ENCODE assay signal across 26 cellular contexts in the genomic region with DNA sequence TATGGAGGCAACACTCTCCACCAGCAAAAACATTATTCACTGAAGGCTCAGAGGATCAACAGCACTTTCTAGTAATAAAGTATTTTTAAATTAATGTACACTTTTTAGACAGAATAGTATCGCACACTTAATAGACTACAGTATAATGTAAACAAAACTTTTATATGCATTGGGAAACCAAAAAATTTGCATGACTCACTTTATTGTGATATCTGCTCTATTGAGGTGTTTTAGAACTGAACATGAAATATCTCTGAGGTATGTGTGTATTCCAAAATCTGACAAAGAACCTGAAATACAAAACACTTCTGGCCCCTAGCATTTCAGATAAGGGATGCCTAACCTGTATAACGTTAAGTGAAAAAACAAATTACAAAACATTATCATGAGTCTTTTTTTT.
DNase-seq lines count a peak whose midpoint lies in the region; ATAC-seq, FAIRE-seq and TF ChIP-seq lines count a peak whose summit lies in the region.
"Had no signal": no experiment of that assay in that cellular context is flagged by ENCODE, and none has a peak within 500 bp of the region (broad histone marks: within the 10 kb centered on the region; RNA-seq: fewer than 3 reads in every experiment).

No MANE protein-coding gene starts in this region.

- no peak overlapping the region for H4K8ac ChIP-seq in H9 (replicated peaks; ENCODE audit: insufficient read length, low read depth, low read length)

- CTCF ChIA-PET in mammary epithelial cell (lab: Charles Lee; ENCODE audit: low non-redundant PET): no interaction called here
- CTCF ChIA-PET in MCF 10A (lab: Yijun Ruan, JAX): interaction anchor here (0.7 kb wide), 1 partner anchor 33 kb away, joined by 3 read pairs; no protein-coding TSS in a partner anchor
- CTCF ChIA-PET in PC-3 (lab: Charles Lee): no interaction called here

- H3K27ac ChIP-seq in mammary epithelial cell (ENCODE audit: insufficient read depth, low read depth, low read length): no peak overlapping the region
- no peak overlapping the region for H3K27ac ChIP-seq in PC-3 (ENCODE audit: low read length)
- H3K27ac ChIP-seq in H9 (ENCODE audit: insufficient read length, low read depth, low read length): no peak overlapping the region
- no peak overlapping the region for H3K27ac ChIP-seq in Karpas-422 (ENCODE audit: low read length)
- H3K27ac ChIP-seq: 22Rv1; A549; BLaER1 treated with 17β-estradiol and CSF1 and Interleukin-3, amounts not matched to agents 10 nM and 100 nM; C4-2B had no signal

- H3K27ac Mint-ChIP-seq in MCF 10A (ENCODE audit: low read depth, unreplicated experiment) (no peak overlapping the region), H9 (no peak overlapping the region)
- H3K27ac Mint-ChIP-seq: B cell; CD4-positive, alpha-beta T cell; CD8-positive, alpha-beta T cell had no signal

- H4K20me1 ChIP-seq in mammary epithelial cell (ENCODE audit: insufficient read depth, low read length) (no peaks in the 10 kb centered on the region), PC-3 (ENCODE audit: low read length) (no peaks in the 10 kb centered on the region), H9 (ENCODE audit: control insufficient read depth, insufficient read depth, insufficient read length) (no peaks in the 10 kb centered on the region), Karpas-422 (ENCODE audit: insufficient read depth, low read depth, low read length) (no peaks in the 10 kb centered on the region)
- H4K20me1 ChIP-seq: BLaER1 treated with 17β-estradiol and CSF1 and Interleukin-3, amounts not matched to agents 10 nM and 100 nM had no signal

- H4K91ac ChIP-seq in H9 (ENCODE audit: insufficient read length, low read depth, low read length): no peak overlapping the region

- in situ Hi-C loops in mammary epithelial cell (cut with MboI; ENCODE audit: low sequenced_read_pairs in 2 of 2): no loop called here

- H3K27me3 ChIP-seq in mammary epithelial cell (ENCODE audit: insufficient read depth, low read length) (no peaks in the 10 kb centered on the region), PC-3 (ENCODE audit: low read length) (no peaks in the 10 kb centered on the region), bronchial epithelial cell (ENCODE audit: control insufficient read depth, insufficient read depth, low read length) (no peaks in the 10 kb centered on the region), H9 (ENCODE audit: insufficient read depth, low read length) (no peaks in the 10 kb centered on the region), Karpas-422 (ENCODE audit: low read length) (no peaks in the 10 kb centered on the region)
- H3K27me3 ChIP-seq: BLaER1 treated with 17β-estradiol and CSF1 and Interleukin-3, amounts not matched to agents 10 nM and 100 nM had no signal

- H2BK12ac ChIP-seq in H9 (ENCODE audit: insufficient read length, low read depth, low read length): no peak overlapping the region

- H2AFZ ChIP-seq in mammary epithelial cell (ENCODE audit: low read depth, low read length) (no peak overlapping the region), PC-3 (ENCODE audit: low read length) (no peak overlapping the region), H9 (ENCODE audit: low read length) (no peak overlapping the region), Karpas-422 (ENCODE audit: low read length) (no peak overlapping the region)

- H3K4me1 ChIP-seq in mammary epithelial cell (ENCODE audit: insufficient read depth, low read length) (no peaks in the 10 kb centered on the region), PC-3 (ENCODE audit: insufficient read depth, low read length) (no peaks in the 10 kb centered on the region), H9 (ENCODE audit: insufficient read depth, low read length) (no peaks in the 10 kb centered on the region), Karpas-422 (ENCODE audit: low read length) (no peaks in the 10 kb centered on the region)
- H3K4me1 ChIP-seq: BLaER1 treated with 17β-estradiol and CSF1 and Interleukin-3, amounts not matched to agents 10 nM and 100 nM had no signal

- H3K4me3 Mint-ChIP-seq in MCF 10A (ENCODE audit: unreplicated experiment) (no peak overlapping the region), H9 (no peak overlapping the region)
- H3K4me3 Mint-ChIP-seq: B cell; CD4-positive, alpha-beta T cell; CD8-positive, alpha-beta T cell had no signal

- no peak overlapping the region for H3K23ac ChIP-seq in H9 (ENCODE audit: insufficient read length, low read depth, low read length)

- H3K56ac ChIP-seq in H9 (ENCODE audit: insufficient read length, low read depth, low read length): no peak overlapping the region

- H3K14ac ChIP-seq in H9 (ENCODE audit: insufficient read depth, low read length): no peak overlapping the region

- no peak overlapping the region for H3T11ph ChIP-seq in H9 (ENCODE audit: low read length)

- no peak overlapping the region for H2AK5ac ChIP-seq in H9 (ENCODE audit: insufficient read length, low read length)

- no peak overlapping the region for H2BK15ac ChIP-seq in H9 (ENCODE audit: low read depth, low read length)

- H3K79me1 ChIP-seq in H9 (ENCODE audit: insufficient read depth, low read depth, low read length, poor library complexity, severe bottlenecking): no peaks in the 10 kb centered on the region

- H3K9me3 ChIP-seq in mammary epithelial cell (replicated peaks; ENCODE audit: insufficient read depth, low read length): no peaks in the 10 kb centered on the region
- H3K9me3 ChIP-seq in PC-3 (ENCODE audit: low read length): no peaks in the 10 kb centered on the region
- H3K9me3 ChIP-seq in H9 (ENCODE audit: control insufficient read depth, low read depth, low read length): no peaks in the 10 kb centered on the region
- no peaks in the 10 kb centered on the region for H3K9me3 ChIP-seq in Karpas-422 (ENCODE audit: low read length)
- H3K9me3 ChIP-seq: A549, Caco-2 had no signal

- H3K18ac ChIP-seq in H9 (ENCODE audit: insufficient read length, low read depth, low read length): no peak overlapping the region

- no peaks in the 10 kb centered on the region for H3K36me3 ChIP-seq in mammary epithelial cell (ENCODE audit: insufficient read depth, low read length)
- no peaks in the 10 kb centered on the region for H3K36me3 ChIP-seq in PC-3 (ENCODE audit: low read depth, low read length)
- no peaks in the 10 kb centered on the region for H3K36me3 ChIP-seq in bronchial epithelial cell (ENCODE audit: control insufficient read depth, insufficient read depth, low read length)
- no peaks in the 10 kb centered on the region for H3K36me3 ChIP-seq in Karpas-422 (ENCODE audit: insufficient read depth, low read length)

- no peaks in the 10 kb centered on the region for H3K23me2 ChIP-seq in H9 (ENCODE audit: insufficient read length, low read depth, low read length, poor library complexity, severe bottlenecking)

- H3K36me3 Mint-ChIP-seq in MCF 10A (ENCODE audit: insufficient read depth, unreplicated experiment) (peaks cover 17% of the 10 kb centered on the region), H9 (ENCODE audit: insufficient read depth in 1 of 3, low read depth in 3 of 3) (peaks cover 0 to 5% (median 0%) of the 10 kb centered on the region in 3 experiments; a peak in 2 of 7 replicates)
- H3K36me3 Mint-ChIP-seq: CD8-positive, alpha-beta T cell had no signal

- H3K27me3 Mint-ChIP-seq in MCF 10A (ENCODE audit: insufficient read depth, unreplicated experiment): no peaks in the 10 kb centered on the region
- H3K27me3 Mint-ChIP-seq in H9 (ENCODE audit: low read depth): no peaks in the 10 kb centered on the region; the same call in 1 of the 2 replicates
- H3K27me3 Mint-ChIP-seq: B cell had no signal

- TF ChIP-seq CTCF in mammary epithelial cell (conservative IDR thresholded peaks at IDR 0.05 in 1 of 2, IDR thresholded peaks at IDR 0.05 in 1 of 2; ENCODE audit: extremely low read depth in 1 of 2, insufficient read depth in 1 of 2, low read depth in 1 of 2, low read length in 2 of 2): no peak
- no peak for TF ChIP-seq CTCF in MCF 10A (IDR thresholded peaks at IDR 0.05; ENCODE audit: unreplicated experiment)
- no peak for TF ChIP-seq CTCF in PC-3 (conservative IDR thresholded peaks at IDR 0.05; ENCODE audit: low read depth, low read length)
- no peak for TF ChIP-seq CTCF in bronchial epithelial cell (IDR thresholded peaks at IDR 0.05; ENCODE audit: insufficient read depth, low read length, severe bottlenecking)
- TF ChIP-seq CTCF in H9 (conservative IDR thresholded peaks at IDR 0.05): no peak

- no peak overlapping the region for H3K4ac ChIP-seq in H9 (ENCODE audit: low read depth, low read length)

- dilution Hi-C loops in mammary epithelial cell (cut with HindIII; ENCODE audit: low sequenced_read_pairs): no loop called here

- no peak overlapping the region for H3K4me3 ChIP-seq in mammary epithelial cell (replicated peaks in 1 of 3; ENCODE audit: insufficient read depth in 1 of 3, low read depth in 2 of 3, low read length in 3 of 3)
- H3K4me3 ChIP-seq in PC-3 (ENCODE audit: low read length): no peak overlapping the region
- H3K4me3 ChIP-seq in bronchial epithelial cell (ENCODE audit: low read depth, low read length): no peak overlapping the region
- no peak overlapping the region for H3K4me3 ChIP-seq in Karpas-422 (ENCODE audit: low read length)
- H3K4me3 ChIP-seq: A549; BLaER1 treated with 17β-estradiol and CSF1 and Interleukin-3, amounts not matched to agents 10 nM and 100 nM; GM12878 had no signal

- peak; percentile 76 for ATAC-seq in PC-3
- ATAC-seq: A549; CD8-positive, alpha-beta T cell; GM12878 had no signal

- BruUV-seq in mammary epithelial cell (replicated peaks; lab: Mats Ljungman, UMichigan) (no TSS peak), MCF 10A (replicated peaks; lab: Mats Ljungman, UMichigan) (no TSS peak), PC-3 (replicated peaks; lab: Mats Ljungman, UMichigan) (no TSS peak)

- no peaks in the 10 kb centered on the region for H3K9me2 ChIP-seq in PC-3 (replicated peaks; ENCODE audit: low read length)
- H3K9me2 ChIP-seq in Karpas-422 (replicated peaks; ENCODE audit: insufficient read depth, low read length): no peaks in the 10 kb centered on the region

- POLR2A ChIA-PET in MCF 10A (lab: Yijun Ruan, JAX): no interaction called here
- POLR2A ChIA-PET in PC-3 (lab: Charles Lee; ENCODE audit: unreplicated experiment): no interaction called here

- 60% methylated on average over 2 of the region's 2 CpGs for WGBS in mammary epithelial cell (ENCODE audit: low coverage, missing lambda C conversion rate)
- no CpG with 5 or more reads among the region's 2 CpGs for WGBS in H9 (ENCODE audit: extremely low coverage, insufficient read length, low lambda C conversion rate)

- DNase-seq in mammary epithelial cell (peak; percentile 12), MCF 10A (ENCODE audit: unreplicated experiment) (no peak), PC-3 (peak; percentile 39), bronchial epithelial cell (ENCODE audit: low read depth) (peak; percentile 25), H9 (no peak), Karpas-422 (no peak), HTR-8/SVneo (ENCODE audit: insufficient read length, low spot score) (no peak)
- DNase-seq: AML-193; Caco-2; Calu3; CD4-positive, alpha-beta T cell; CD8-positive, alpha-beta T cell; DMS 273 treated with DMSO at 0.1 percent for 48 hours; DMS153; DMS53; DMS79; DND-41; EL; GDM1 had no signal

- H2BK20ac ChIP-seq in H9 (ENCODE audit: low read depth, low read length, poor library complexity, severe bottlenecking): no peak overlapping the region

- H3K79me2 ChIP-seq in mammary epithelial cell (ENCODE audit: insufficient read depth, low read length) (peaks cover 5% of the 10 kb centered on the region), PC-3 (ENCODE audit: low read length) (no peaks in the 10 kb centered on the region), H9 (ENCODE audit: insufficient read depth, low read length) (no peaks in the 10 kb centered on the region), Karpas-422 (ENCODE audit: low read length) (no peaks in the 10 kb centered on the region)

- H2BK5ac ChIP-seq in H9 (ENCODE audit: insufficient read length, low read length): no peak overlapping the region

- no peaks in the 10 kb centered on the region for H3K4me1 Mint-ChIP-seq in MCF 10A (ENCODE audit: insufficient read depth, unreplicated experiment)
- peaks cover 21 to 22% of the 10 kb centered on the region in 2 experiments for H3K4me1 Mint-ChIP-seq in H9
- H3K4me1 Mint-ChIP-seq: B cell had no signal

- intact Hi-C loops in mammary epithelial cell (cut with micrococcal nuclease): no loop called here
- intact Hi-C loops in MCF 10A (cut with micrococcal nuclease): no loop called here
- intact Hi-C loops in PC-3 (cut with micrococcal nuclease): no loop called here

- FAIRE-seq in bronchial epithelial cell (lab: Jason Lieb, UNC): no peak
- FAIRE-seq in HTR-8/SVneo (lab: Jason Lieb, UNC): no peak
- FAIRE-seq: A549, GM12878, GM18507 had no signal

- H3K4me2 ChIP-seq in mammary epithelial cell (ENCODE audit: insufficient read depth, low read depth, low read length): no peak overlapping the region
- no peak overlapping the region for H3K4me2 ChIP-seq in PC-3 (ENCODE audit: low read length)
- no peak overlapping the region for H3K4me2 ChIP-seq in H9 (ENCODE audit: insufficient read depth, insufficient read length, low read length)
- H3K4me2 ChIP-seq in Karpas-422 (ENCODE audit: low read depth, low read length, poor library complexity, severe bottlenecking): no peak overlapping the region
- H3K4me2 ChIP-seq: A549; BLaER1 treated with 17β-estradiol and CSF1 and Interleukin-3, amounts not matched to agents 10 nM and 100 nM had no signal

- H2BK120ac ChIP-seq in H9 (ENCODE audit: low read depth, low read length, poor library complexity, severe bottlenecking): no peak overlapping the region

- H4K5ac ChIP-seq in H9 (ENCODE audit: insufficient read length, low read depth, low read length): no peak overlapping the region

- H3K9ac ChIP-seq in mammary epithelial cell (ENCODE audit: insufficient read depth, low read length) (no peak overlapping the region), PC-3 (ENCODE audit: low read length) (no peak overlapping the region), H9 (ENCODE audit: extremely low read depth, insufficient read length, low read length) (no peak overlapping the region), Karpas-422 (ENCODE audit: low read length) (no peak overlapping the region)
- H3K9ac ChIP-seq: BLaER1 treated with 17β-estradiol and CSF1 and Interleukin-3, amounts not matched to agents 10 nM and 100 nM had no signal

- H3K9me3 Mint-ChIP-seq in MCF 10A (ENCODE audit: unreplicated experiment) (no peaks in the 10 kb centered on the region), H9 (no peaks in the 10 kb centered on the region)
- H3K9me3 Mint-ChIP-seq: CD8-positive, alpha-beta T cell had no signal

- H3F3A ChIP-seq in PC-3 (ENCODE audit: low read length, unreplicated experiment): no peaks in the 10 kb centered on the region

Comparison
In these comparisons a context has a peak if more than half of its experiments do, and no peak if none do; other contexts are left out.
1. DNase-seq: peak in mammary epithelial cell (single experiment), PC-3 (single experiment) and bronchial epithelial cell (single experiment); none in MCF 10A (single experiment), H9 (single experiment), Karpas-422 (single experiment) and HTR-8/SVneo (single experiment).